Comparison of ENCODE assay signal across 9 cellular contexts in the genomic region with DNA sequence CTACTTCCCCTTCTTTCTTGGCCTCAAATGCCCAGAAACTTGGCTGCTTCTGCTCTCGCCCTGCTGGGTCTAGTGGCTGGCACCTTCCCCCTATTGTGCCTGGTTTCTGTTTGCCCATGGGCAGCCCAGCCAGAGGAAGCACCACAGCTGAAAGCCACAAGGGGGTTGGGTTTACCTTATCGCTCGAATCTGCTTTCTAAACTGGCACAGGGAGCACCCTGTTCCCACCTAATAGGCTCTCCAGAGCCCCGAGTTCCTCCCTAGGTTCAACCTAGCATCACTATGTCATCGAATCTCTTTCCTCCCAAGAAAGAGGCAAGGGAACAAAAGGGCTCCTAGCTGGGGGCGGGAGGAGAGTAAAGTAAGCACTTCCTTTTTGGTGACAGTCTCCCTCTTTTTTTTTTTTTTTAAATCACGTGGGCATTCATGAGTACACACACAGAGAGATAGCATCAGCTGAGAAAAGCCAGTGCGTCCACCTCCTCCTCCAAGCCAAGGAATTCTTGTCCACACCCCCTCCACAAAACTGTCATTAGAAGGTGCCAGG.
DNase-seq lines count a peak whose midpoint lies in the region; ATAC-seq and TF ChIP-seq lines count a peak whose summit lies in the region.
"Had no signal": no experiment of that assay in that cellular context is flagged by ENCODE, and none has a peak within 500 bp of the region (broad histone marks: within the 10 kb centered on the region; RNA-seq: fewer than 3 reads in every experiment).

No MANE protein-coding gene starts in this region.

- H3K27me3 Mint-ChIP-seq in HFFc6 (ENCODE audit: insufficient read depth) = peaks cover 18% of the 10 kb centered on the region
- H3K27me3 Mint-ChIP-seq in stimulated activated naive B cell treated with anti-CD40 and anti-IgM and Interleukin-4, amounts not matched to agents 10 μg/mL and 1 μg/mL and 100 μg/mL, for 72 hours = peaks cover 9 to 14% of the 10 kb centered on the region in 2 donors

- no peaks in the 10 kb centered on the region for H3K36me3 Mint-ChIP-seq in HFFc6 (ENCODE audit: low read depth)
- no peaks in the 10 kb centered on the region for H3K36me3 Mint-ChIP-seq in stimulated activated naive B cell treated with anti-CD40 and anti-IgM and Interleukin-4, amounts not matched to agents 10 μg/mL and 1 μg/mL and 100 μg/mL, for 72 hours

- H3K4me1 Mint-ChIP-seq in HFFc6 (ENCODE audit: low read depth) = peaks cover 30% of the 10 kb centered on the region
- H3K4me1 Mint-ChIP-seq in stimulated activated naive B cell treated with anti-CD40 and anti-IgM and Interleukin-4, amounts not matched to agents 10 μg/mL and 1 μg/mL and 100 μg/mL, for 72 hours = peaks cover 20 to 30% of the 10 kb centered on the region in 2 donors

- H3K36me3 ChIP-seq in liver (ENCODE audit: control insufficient read depth in 4 of 4, insufficient read depth in 3 of 4, low read depth in 1 of 4, low read length in 3 of 4) = no peaks in the 10 kb centered on the region

- ATAC-seq in stimulated activated naive B cell treated with anti-CD40 and anti-IgM and Interleukin-4, amounts not matched to agents 10 μg/mL and 1 μg/mL and 100 μg/mL, for 72 hours (replicated peaks) = peak; percentile 95 to 96

- H3K9me3 ChIP-seq in liver (ENCODE audit: control insufficient read depth in 4 of 4, low read length in 3 of 4) = no peaks in the 10 kb centered on the region

- H3K9ac ChIP-seq in liver (ENCODE audit: low read depth in 1 of 2, low read length in 2 of 2) = peak overlapping the region; percentile 74 to 95
- H3K9ac ChIP-seq: KMS-11 had no signal

- H3K27ac Mint-ChIP-seq in HFFc6 = 0 out of 2 replicates have a peak overlapping the region, but pooled peaks have one; percentile 6
- H3K27ac Mint-ChIP-seq in stimulated activated naive B cell treated with anti-CD40 and anti-IgM and Interleukin-4, amounts not matched to agents 10 μg/mL and 1 μg/mL and 100 μg/mL, for 72 hours = peak overlapping the region; percentile 91

- H3K4me1 ChIP-seq in liver (ENCODE audit: control insufficient read depth in 4 of 4, insufficient read depth in 4 of 4, low read length in 3 of 4) = peaks cover 7 to 54% (median 45%) of the 10 kb centered on the region in 4 donors

- DNase-seq in HFFc6 (no peak), SIG-M5 (lab: John Stamatoyannopoulos, UW) (peak; percentile 56), amniotic epithelial cell (ENCODE audit: low read depth) (peak; percentile 37), NCI-H2171 treated with DMSO at 0.1 percent for 48 hours (lab: John Stamatoyannopoulos, UW) (no peak), AG08395 (ENCODE audit: low spot score) (no peak), cortex of kidney (lab: John Stamatoyannopoulos, UW) (no peak)
- peak; percentile 45 for DNase-seq in stimulated activated naive B cell treated with anti-CD40 and anti-IgM and Interleukin-4, amounts not matched to agents 10 μg/mL and 1 μg/mL and 100 μg/mL, for 72 hours

- no peaks in the 10 kb centered on the region for H3K9me3 Mint-ChIP-seq in HFFc6
- H3K9me3 Mint-ChIP-seq in stimulated activated naive B cell treated with anti-CD40 and anti-IgM and Interleukin-4, amounts not matched to agents 10 μg/mL and 1 μg/mL and 100 μg/mL, for 72 hours = no peaks in the 10 kb centered on the region

- peak; percentile 46 to 65 for TF ChIP-seq RAD21 in liver (IDR thresholded peaks at IDR 0.05)

- 7% methylated on average over 8 of the region's 8 CpGs for WGBS in liver

- peak overlapping the region; percentile 87 to 90 for H3K27ac ChIP-seq in liver (ENCODE audit: low read depth in 1 of 2, low read length in 2 of 2)
- H3K27ac ChIP-seq: KMS-11 had no signal

- H3K4me3 Mint-ChIP-seq in HFFc6 = peak overlapping the region; percentile 70
- peak overlapping the region; percentile 81 to 85 for H3K4me3 Mint-ChIP-seq in stimulated activated naive B cell treated with anti-CD40 and anti-IgM and Interleukin-4, amounts not matched to agents 10 μg/mL and 1 μg/mL and 100 μg/mL, for 72 hours

- H3K4me3 ChIP-seq in liver (ENCODE audit: low read depth in 1 of 3, low read length in 3 of 3) = peak overlapping the region; percentile 40 to 76 (median 73)

- H3K27me3 ChIP-seq in liver (ENCODE audit: control insufficient read depth in 4 of 4, insufficient read depth in 4 of 4, low read length in 3 of 4) = no peaks in the 10 kb centered on the region

- TF ChIP-seq CTCF in HFFc6 (IDR thresholded peaks at IDR 0.05) = no peak
- peak; percentile 32 for TF ChIP-seq CTCF in liver (IDR thresholded peaks at IDR 0.05; ENCODE audit: low read depth, low read length, missing input control)

TF ChIP-seq in liver, 16 proteins besides CTCF, POLR2A, EP300 and RAD21:
- no peak for TF ChIP-seq FOXA2 (IDR thresholded peaks at IDR 0.05)
- TF ChIP-seq, protein P1, sequence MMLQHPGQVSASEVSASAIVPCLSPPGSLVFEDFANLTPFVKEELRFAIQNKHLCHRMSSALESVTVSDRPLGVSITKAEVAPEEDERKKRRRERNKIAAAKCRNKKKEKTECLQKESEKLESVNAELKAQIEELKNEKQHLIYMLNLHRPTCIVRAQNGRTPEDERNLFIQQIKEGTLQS (IDR thresholded peaks at IDR 0.05) = no peak
- peak; percentile 50 for TF ChIP-seq YY1 (IDR thresholded peaks at IDR 0.05)
- peak; percentile 14 to 37 for TF ChIP-seq HNF4A (conservative IDR thresholded peaks at IDR 0.05)
- peak; percentile 43 for TF ChIP-seq SP1 (IDR thresholded peaks at IDR 0.05)
- no peak for TF ChIP-seq TAF1 (conservative IDR thresholded peaks at IDR 0.05)
- peak; percentile 38 to 60 for TF ChIP-seq RXRA (IDR thresholded peaks at IDR 0.05)
- peak; percentile 12 to 33 for TF ChIP-seq GABPA (IDR thresholded peaks at IDR 0.05 in 1 of 2, conservative IDR thresholded peaks at IDR 0.05 in 1 of 2)
- TF ChIP-seq HNF4G (IDR thresholded peaks at IDR 0.05) = no peak
- TF ChIP-seq NR2F2 (IDR thresholded peaks at IDR 0.05) = peak; percentile 25
- peak in 1 of 2 donors; percentile 28 for TF ChIP-seq EGR1 (IDR thresholded peaks at IDR 0.05; ENCODE audit: low read depth in 2 of 2)
- peak; percentile 69 for TF ChIP-seq MAX (IDR thresholded peaks at IDR 0.05)
- TF ChIP-seq, protein P2, sequence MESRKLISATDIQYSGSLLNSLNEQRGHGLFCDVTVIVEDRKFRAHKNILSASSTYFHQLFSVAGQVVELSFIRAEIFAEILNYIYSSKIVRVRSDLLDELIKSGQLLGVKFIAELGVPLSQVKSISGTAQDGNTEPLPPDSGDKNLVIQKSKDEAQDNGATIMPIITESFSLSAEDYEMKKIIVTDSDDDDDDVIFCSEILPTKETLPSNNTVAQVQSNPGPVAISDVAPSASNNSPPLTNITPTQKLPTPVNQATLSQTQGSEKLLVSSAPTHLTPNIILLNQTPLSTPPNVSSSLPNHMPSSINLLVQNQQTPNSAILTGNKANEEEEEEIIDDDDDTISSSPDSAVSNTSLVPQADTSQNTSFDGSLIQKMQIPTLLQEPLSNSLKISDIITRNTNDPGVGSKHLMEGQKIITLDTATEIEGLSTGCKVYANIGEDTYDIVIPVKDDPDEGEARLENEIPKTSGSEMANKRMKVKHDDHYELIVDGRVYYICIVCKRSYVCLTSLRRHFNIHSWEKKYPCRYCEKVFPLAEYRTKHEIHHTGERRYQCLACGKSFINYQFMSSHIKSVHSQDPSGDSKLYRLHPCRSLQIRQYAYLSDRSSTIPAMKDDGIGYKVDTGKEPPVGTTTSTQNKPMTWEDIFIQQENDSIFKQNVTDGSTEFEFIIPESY (IDR thresholded peaks at IDR 0.05) = peak; percentile 58
TF ChIP-seq in liver: peak in this region for 9.

Comparison
In these comparisons a context has a peak if more than half of its experiments do, and no peak if none do; other contexts are left out.
1. DNase-seq: peak in SIG-M5 (single experiment), amniotic epithelial cell (single experiment) and stimulated activated naive B cell treated with anti-CD40 and anti-IgM and Interleukin-4, amounts not matched to agents 10 μg/mL and 1 μg/mL and 100 μg/mL, for 72 hours (single experiment); none in HFFc6 (single experiment), NCI-H2171 treated with DMSO at 0.1 percent for 48 hours (single experiment), AG08395 (single experiment) and cortex of kidney (single experiment).